15 cellular contexts compared by ENCODE assay signal in genomic region chr4:18691431-18692200, GRCh38.
A peak's percentile ranks its signal among the peaks of the same experiment; 100 is the strongest.
DNase-seq lines count a peak whose midpoint lies in the region; TF ChIP-seq lines count a peak whose summit lies in the region.
"Had no signal": no experiment of that assay in that cellular context is flagged by ENCODE, and none has a peak within 500 bp of the region (broad histone marks: within the 10 kb centered on the region; RNA-seq: fewer than 3 reads in every experiment).

No MANE protein-coding gene starts in this region.

- H3K27ac ChIP-seq in HUES48 (ENCODE audit: low read depth, low read length), result peak overlapping the region; percentile 97
- no peak overlapping the region for H3K27ac ChIP-seq in Peyer's patch
- H3K27ac ChIP-seq in tibial nerve, result no peak overlapping the region
- H3K27ac ChIP-seq: PC-9 had no signal

- no peaks in the 10 kb centered on the region for H3K4me1 Mint-ChIP-seq in activated CD4-positive, alpha-beta T cell treated with anti-CD3 and anti-CD28 coated beads, Interleukin-2, amount 10 ng/mL, durations not matched to agents 7 days and 5 days
- H3K4me1 Mint-ChIP-seq: CD14-positive monocyte had no signal

- DNase-seq in SW480 (ENCODE audit: low spot score) (peak; percentile 11), iPS-NIHi11 (ENCODE audit: low spot score) (peak; percentile 48), renal cortical epithelial cell (ENCODE audit: low read depth) (peak; percentile 23), Peyer's patch (no peak), tibial nerve (ENCODE audit: low spot score in 2 of 2) (no peak)
- no peak for DNase-seq in activated CD4-positive, alpha-beta T cell treated with anti-CD3 and anti-CD28 coated beads, Interleukin-2, amount 10 ng/mL, durations not matched to agents 7 days and 5 days
- DNase-seq: activated T-cell treated with anti-CD3 and anti-CD28 coated beads, Interleukin-2, amount 50 U/mL, for 1 hour; cortex of kidney; GOT3; MG63; NCI-H2171 treated with DMSO at 0.1 percent for 48 hours; PC-9 had no signal

- H3K4me1 ChIP-seq in HUES48 (ENCODE audit: control insufficient read depth, insufficient read depth, low read length) (peaks cover 44% of the 10 kb centered on the region), Peyer's patch (no peaks in the 10 kb centered on the region), tibial nerve (peaks cover 0 to 12% (median 0%) of the 10 kb centered on the region in 4 donors)

- no peak overlapping the region for H3K27ac Mint-ChIP-seq in activated CD4-positive, alpha-beta T cell treated with anti-CD3 and anti-CD28 coated beads, Interleukin-2, amount 10 ng/mL, durations not matched to agents 7 days and 5 days
- H3K27ac Mint-ChIP-seq: CD14-positive monocyte; T-helper 1 cell treated with Interleukin-12 subunit alpha and Interleukin-12 subunit beta and Interleukin-4 antibody, amounts not matched to agents 30 μg/mL and 1 μg/mL, for 36 hours had no signal

- no peak for TF ChIP-seq EP300 in tibial nerve (IDR thresholded peaks at IDR 0.05)

- H3K36me3 ChIP-seq in HUES48 (ENCODE audit: control insufficient read depth, insufficient read depth, low read length), result no peaks in the 10 kb centered on the region
- H3K36me3 ChIP-seq in Peyer's patch, result no peaks in the 10 kb centered on the region
- H3K36me3 ChIP-seq in tibial nerve, result no peaks in the 10 kb centered on the region
- H3K36me3 ChIP-seq: MG63 had no signal

- WGBS in tibial nerve, 2 donors, result 42 to 54% methylated on average over 9 of the region's 9 CpGs

- H3K27me3 ChIP-seq in HUES48 (ENCODE audit: control insufficient read depth, insufficient read depth, low read length) (no peaks in the 10 kb centered on the region), Peyer's patch (no peaks in the 10 kb centered on the region), tibial nerve (no peaks in the 10 kb centered on the region)
- H3K27me3 ChIP-seq: MG63 had no signal

- 0 out of 2 replicates have a peak overlapping the region, but pooled peaks have one; percentile 2 for H3K9ac ChIP-seq in HUES48 (ENCODE audit: low read depth, low read length)

- H3K9me3 ChIP-seq in HUES48 (ENCODE audit: control insufficient read depth, insufficient read depth, low read length) (no peaks in the 10 kb centered on the region), Peyer's patch (no peaks in the 10 kb centered on the region), tibial nerve (no peaks in the 10 kb centered on the region)
- H3K9me3 ChIP-seq: MG63 had no signal

- POLR2A ChIA-PET in activated CD4-positive, alpha-beta T cell treated with anti-CD3 and anti-CD28 coated beads, Interleukin-2, amount 10 ng/mL, durations not matched to agents 7 days and 5 days (lab: Charles Lee), result no interaction called here

- peak overlapping the region; percentile 15 for H3K4me3 ChIP-seq in HUES48 (ENCODE audit: low read depth, low read length)
- no peak overlapping the region for H3K4me3 ChIP-seq in Peyer's patch
- H3K4me3 ChIP-seq in tibial nerve, result no peak overlapping the region
- H3K4me3 ChIP-seq: MG63, PC-9 had no signal

- no peaks in the 10 kb centered on the region for H3K36me3 Mint-ChIP-seq in activated CD4-positive, alpha-beta T cell treated with anti-CD3 and anti-CD28 coated beads, Interleukin-2, amount 10 ng/mL, durations not matched to agents 7 days and 5 days (ENCODE audit: low read depth)
- H3K36me3 Mint-ChIP-seq: CD14-positive monocyte had no signal

- CTCF ChIA-PET in activated CD4-positive, alpha-beta T cell treated with anti-CD3 and anti-CD28 coated beads, Interleukin-2, amount 10 ng/mL, durations not matched to agents 7 days and 5 days (lab: Charles Lee), result no interaction called here

- peaks cover 7% of the 10 kb centered on the region for H3K27me3 Mint-ChIP-seq in activated CD4-positive, alpha-beta T cell treated with anti-CD3 and anti-CD28 coated beads, Interleukin-2, amount 10 ng/mL, durations not matched to agents 7 days and 5 days

- H3K4me3 Mint-ChIP-seq in activated CD4-positive, alpha-beta T cell treated with anti-CD3 and anti-CD28 coated beads, Interleukin-2, amount 10 ng/mL, durations not matched to agents 7 days and 5 days, result no peak overlapping the region
- H3K4me3 Mint-ChIP-seq: CD14-positive monocyte; T-helper 1 cell treated with Interleukin-12 subunit alpha and Interleukin-12 subunit beta and Interleukin-4 antibody, amounts not matched to agents 30 μg/mL and 1 μg/mL, for 36 hours had no signal

- no peaks in the 10 kb centered on the region for H3K9me3 Mint-ChIP-seq in activated CD4-positive, alpha-beta T cell treated with anti-CD3 and anti-CD28 coated beads, Interleukin-2, amount 10 ng/mL, durations not matched to agents 7 days and 5 days
- H3K9me3 Mint-ChIP-seq: CD14-positive monocyte; T-helper 1 cell treated with Interleukin-12 subunit alpha and Interleukin-12 subunit beta and Interleukin-4 antibody, amounts not matched to agents 30 μg/mL and 1 μg/mL, for 36 hours had no signal

- TF ChIP-seq CTCF in Peyer's patch (IDR thresholded peaks at IDR 0.05) (no peak), tibial nerve (IDR thresholded peaks at IDR 0.05) (no peak)

- TF ChIP-seq POLR2A in Peyer's patch (IDR thresholded peaks at IDR 0.05) (no peak), tibial nerve (IDR thresholded peaks at IDR 0.05) (no peak)

Comparison
In these comparisons a context has a peak if more than half of its experiments do, and no peak if none do; other contexts are left out.
1. DNase-seq: peak in SW480 (single experiment), iPS-NIHi11 (single experiment) and renal cortical epithelial cell (single experiment); none in activated CD4-positive, alpha-beta T cell treated with anti-CD3 and anti-CD28 coated beads, Interleukin-2, amount 10 ng/mL, durations not matched to agents 7 days and 5 days (single experiment), Peyer's patch (0 of 3) and tibial nerve (0 of 2).